16 cellular contexts compared by ENCODE assay signal in genomic region chr15:69504352-69505040, GRCh38. TPM values are rescaled to one million over a fixed set of nuclear protein-coding genes. Genes with fewer than 3 reads are reported as not detected.
DNase-seq lines count a peak whose midpoint lies in the region; FAIRE-seq and TF ChIP-seq lines count a peak whose summit lies in the region.
"Had no signal": no experiment of that assay in that cellular context is flagged by ENCODE, and none has a peak within 500 bp of the region (broad histone marks: within the 10 kb centered on the region; RNA-seq: fewer than 3 reads in every experiment).

No MANE protein-coding gene starts in this region.

- H3K36me3 ChIP-seq in esophagus muscularis mucosa (no peaks in the 10 kb centered on the region), sigmoid colon (no peaks in the 10 kb centered on the region)

- H3K4me1 Mint-ChIP-seq in T-helper 2 cell treated with Interferon-gamma antibody and Interleukin-4, amounts not matched to agents 5 μg/mL and 100 μg/mL, for 36 hours (ENCODE audit: low read depth) = peaks cover 3% of the 10 kb centered on the region
- H3K4me1 Mint-ChIP-seq: B cell; CD4-positive, alpha-beta memory T cell had no signal

- H3K4me3 ChIP-seq in esophagus muscularis mucosa (no peak overlapping the region), sigmoid colon (no peak overlapping the region)
- H3K4me3 ChIP-seq: SK-N-MC had no signal

- H3K27me3 Mint-ChIP-seq in T-helper 2 cell treated with Interferon-gamma antibody and Interleukin-4, amounts not matched to agents 5 μg/mL and 100 μg/mL, for 36 hours (ENCODE audit: low read depth) = no peaks in the 10 kb centered on the region

- WGBS in esophagus muscularis mucosa = 76% methylated on average over 3 of the region's 3 CpGs
- 89 to 91% methylated on average over 3 of the region's 3 CpGs for WGBS in sigmoid colon, 2 donors

- H3K36me3 Mint-ChIP-seq in T-helper 2 cell treated with Interferon-gamma antibody and Interleukin-4, amounts not matched to agents 5 μg/mL and 100 μg/mL, for 36 hours (ENCODE audit: low read depth) = no peaks in the 10 kb centered on the region

- TF ChIP-seq CTCF in esophagus muscularis mucosa (IDR thresholded peaks at IDR 0.05) = no peak
- TF ChIP-seq CTCF in sigmoid colon (IDR thresholded peaks at IDR 0.05) = no peak

- no peak for FAIRE-seq in GM12891 (lab: Jason Lieb, UNC)

- no peak overlapping the region for H3K4me3 Mint-ChIP-seq in T-helper 2 cell treated with Interferon-gamma antibody and Interleukin-4, amounts not matched to agents 5 μg/mL and 100 μg/mL, for 36 hours
- H3K4me3 Mint-ChIP-seq: B cell; CD4-positive, alpha-beta memory T cell had no signal

- DNase-seq in GM12891 (ENCODE audit: insufficient read length, low spot score) (no peak), NCI-H82 treated with DMSO at 0.1 percent for 48 hours (lab: John Stamatoyannopoulos, UW; ENCODE audit: unreplicated experiment) (peak; percentile 4), esophagus muscularis mucosa (ENCODE audit: extremely low spot score) (no peak), sigmoid colon (no peak), NCI-H226 (no peak), DMS153 (lab: John Stamatoyannopoulos, UW) (no peak)
- no peak for DNase-seq in T-helper 2 cell treated with Interferon-gamma antibody and Interleukin-4, amounts not matched to agents 5 μg/mL and 100 μg/mL, for 36 hours (ENCODE audit: low spot score)
- DNase-seq: CD4-positive, alpha-beta memory T cell; EL; HCEC 1CT; IMR-90; NCI-H1417 treated with DMSO at 0.1 percent for 48 hours; NCI-H2081; NCI-H524 treated with DMSO at 0.1 percent for 48 hours had no signal

- TF ChIP-seq POLR2A in GM12891 (IDR thresholded peaks at IDR 0.05; ENCODE audit: low read depth, low read length) (no peak), esophagus muscularis mucosa (IDR thresholded peaks at IDR 0.05; ENCODE audit: low read depth) (no peak), sigmoid colon (IDR thresholded peaks at IDR 0.05) (no peak)

- H3K4me1 ChIP-seq in esophagus muscularis mucosa (peaks cover 4 to 13% (median 11%) of the 10 kb centered on the region in 4 donors), sigmoid colon (no peaks in the 10 kb centered on the region)

- no peak for TF ChIP-seq EP300 in esophagus muscularis mucosa (IDR thresholded peaks at IDR 0.05)
- TF ChIP-seq EP300 in sigmoid colon (IDR thresholded peaks at IDR 0.05) = no peak

- H3K9me3 Mint-ChIP-seq in T-helper 2 cell treated with Interferon-gamma antibody and Interleukin-4, amounts not matched to agents 5 μg/mL and 100 μg/mL, for 36 hours = no peaks in the 10 kb centered on the region

- intact Hi-C loops in esophagus muscularis mucosa (cut with DNase I) (no loop called here), sigmoid colon (cut with DNase I) (no loop called here)

- no peaks in the 10 kb centered on the region for H3K9me3 ChIP-seq in esophagus muscularis mucosa
- no peaks in the 10 kb centered on the region for H3K9me3 ChIP-seq in sigmoid colon

- no peak overlapping the region for H3K27ac Mint-ChIP-seq in T-helper 2 cell treated with Interferon-gamma antibody and Interleukin-4, amounts not matched to agents 5 μg/mL and 100 μg/mL, for 36 hours
- H3K27ac Mint-ChIP-seq: B cell; CD4-positive, alpha-beta memory T cell had no signal

- no peaks in the 10 kb centered on the region for H3K27me3 ChIP-seq in esophagus muscularis mucosa
- H3K27me3 ChIP-seq in sigmoid colon = no peaks in the 10 kb centered on the region

- H3K27ac ChIP-seq in esophagus muscularis mucosa (replicated peaks in 1 of 4) (peak overlapping the region in 3 of 4 donors; percentile 4 to 7 (median 5)), sigmoid colon (peak overlapping the region in 3 of 4 donors; percentile 6 to 27 (median 9))
- H3K27ac ChIP-seq: SK-N-MC had no signal

TF ChIP-seq in GM12891, 5 proteins besides CTCF, POLR2A, EP300 and RAD21:
- TF ChIP-seq PAX5 (IDR thresholded peaks at IDR 0.05; ENCODE audit: insufficient read depth, low read length, severe bottlenecking) (no peak), SPI1 (IDR thresholded peaks at IDR 0.05; ENCODE audit: low read depth, low read length) (peak; percentile 59; the same call in 1 of the 2 replicates)

RNA-seq across cellular contexts. Expression of gene RPLP1, which starts 51.9 kb away (rescaled TPM):
- polyA plus RNA-seq in GM12891 (2012; ENCODE audit: low read depth, missing spikeins) = 2,870 TPM
- total RNA-seq in esophagus muscularis mucosa (100 to 1,000 TPM; 460 to 623 (median 514) TPM), sigmoid colon (1,000 to 10,000 TPM; 1,053 to 1,114 (median 1,095) TPM)
- 1,000 to 10,000 TPM; 1,446 to 2,471 (median 2,101) TPM for polyA plus RNA-seq in sigmoid colon
